ENCODE assay signal across 16 cellular contexts in the genomic region with DNA sequence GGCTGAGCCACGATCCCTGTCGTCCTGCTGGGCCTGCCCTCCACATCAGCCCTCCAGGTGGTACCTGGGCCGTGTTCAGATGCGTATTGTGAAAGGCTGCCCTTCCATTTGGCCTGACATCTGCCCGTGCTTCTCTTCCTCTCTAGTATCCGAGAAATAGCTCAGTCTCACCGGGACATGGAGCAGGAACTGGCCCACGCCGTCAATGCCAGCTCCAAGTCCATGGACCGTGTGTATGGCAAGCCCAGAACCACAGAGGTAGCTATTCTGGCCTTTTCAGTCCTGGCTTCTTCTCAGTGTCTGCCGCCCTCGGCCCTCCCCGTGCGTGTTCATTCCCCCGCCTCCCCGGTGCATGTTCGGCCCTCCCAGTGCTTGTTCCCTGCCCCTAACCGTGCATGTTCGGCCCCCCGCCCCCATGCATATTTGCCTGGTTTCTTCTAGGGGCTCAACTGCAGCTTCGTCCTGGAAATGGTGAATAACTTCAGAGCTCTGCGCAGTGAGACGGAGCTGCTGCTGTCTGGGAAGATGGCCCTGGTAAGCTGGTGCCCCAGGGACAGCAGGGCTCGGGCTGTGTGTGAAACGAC.
"Had no signal": no experiment of that assay in that cellular context is flagged by ENCODE, and none has a peak within 500 bp of the region (broad histone marks: within the 10 kb centered on the region; RNA-seq: fewer than 3 reads in every experiment).

No MANE protein-coding gene starts in this region.

- H3K4me1 ChIP-seq: adrenal gland, upper lobe of left lung had no signal

- H3K36me3 ChIP-seq: ovary had no signal

- H3K9me3 ChIP-seq: adrenal gland, ovary, upper lobe of left lung had no signal

- H3K4me3 ChIP-seq: adrenal gland, cardiac muscle cell, ovary had no signal

- H3K27me3 ChIP-seq: adrenal gland, cardiac muscle cell, ovary, upper lobe of left lung had no signal

- DNase-seq: activated CD4-positive, alpha-beta memory T cell treated with anti-CD3 and anti-CD28 coated beads, Interleukin-2, amount 10 ng/mL, durations not matched to agents 7 days and 5 days; activated CD4-positive, alpha-beta T cell treated with anti-CD3 and anti-CD28 coated beads for 4 hours; activated naive CD4-positive, alpha-beta T cell treated with anti-CD3 and anti-CD28 coated beads, Interleukin-2, amount 10 ng/mL, durations not matched to agents 7 days and 5 days; activated T-cell treated with anti-CD3 and anti-CD28 coated beads, Interleukin-2, amount 50 U/mL, for 24 hours; adrenal gland; cortex of kidney; effector CD8-positive, alpha-beta T cell; foreskin fibroblast; stimulated activated CD4-positive, alpha-beta T cell treated with anti-CD3 and anti-CD28 coated beads, Interleukin-15, amount 100 ng/mL, for 24 hours; stimulated activated CD4-positive, alpha-beta T cell treated with anti-CD3 and anti-CD28 coated beads, Interleukin-4, amount 100 ng/mL, for 1 hour had no signal

- H3K4me1 Mint-ChIP-seq: activated CD4-positive, alpha-beta memory T cell treated with anti-CD3 and anti-CD28 coated beads, Interleukin-2, amount 10 ng/mL, durations not matched to agents 7 days and 5 days; activated naive CD4-positive, alpha-beta T cell treated with anti-CD3 and anti-CD28 coated beads, Interleukin-2, amount 10 ng/mL, durations not matched to agents 7 days and 5 days; WTC11 had no signal

- ATAC-seq: WTC11 had no signal

- H3K4me3 Mint-ChIP-seq: activated CD4-positive, alpha-beta memory T cell treated with anti-CD3 and anti-CD28 coated beads, Interleukin-2, amount 10 ng/mL, durations not matched to agents 7 days and 5 days; activated naive CD4-positive, alpha-beta T cell treated with anti-CD3 and anti-CD28 coated beads, Interleukin-2, amount 10 ng/mL, durations not matched to agents 7 days and 5 days; activated T-cell treated with anti-CD3 and anti-CD28 coated beads, Interleukin-2, amount 50 U/mL, for 24 hours; stimulated activated naive CD8-positive, alpha-beta T cell treated with anti-CD3 and anti-CD28 coated beads, Interleukin-15, Interleukin-2, amounts not matched to agents 100 ng/mL and 50 ng/mL, for 24 hours; T-helper 1 cell treated with Interleukin-12 subunit alpha and Interleukin-12 subunit beta and Interleukin-4 antibody, amounts not matched to agents 30 μg/mL and 1 μg/mL, for 36 hours; WTC11 had no signal

- H3K27ac ChIP-seq: adrenal gland, cardiac muscle cell, ovary, upper lobe of left lung had no signal

- H3K9me3 Mint-ChIP-seq: activated CD4-positive, alpha-beta memory T cell treated with anti-CD3 and anti-CD28 coated beads, Interleukin-2, amount 10 ng/mL, durations not matched to agents 7 days and 5 days; activated naive CD4-positive, alpha-beta T cell treated with anti-CD3 and anti-CD28 coated beads, Interleukin-2, amount 10 ng/mL, durations not matched to agents 7 days and 5 days; activated T-cell treated with anti-CD3 and anti-CD28 coated beads, Interleukin-2, amount 50 U/mL, for 24 hours; stimulated activated naive CD8-positive, alpha-beta T cell treated with anti-CD3 and anti-CD28 coated beads, Interleukin-15, Interleukin-2, amounts not matched to agents 100 ng/mL and 50 ng/mL, for 24 hours; T-helper 1 cell treated with Interleukin-12 subunit alpha and Interleukin-12 subunit beta and Interleukin-4 antibody, amounts not matched to agents 30 μg/mL and 1 μg/mL, for 36 hours; WTC11 had no signal

- H3K27ac Mint-ChIP-seq: activated CD4-positive, alpha-beta memory T cell treated with anti-CD3 and anti-CD28 coated beads, Interleukin-2, amount 10 ng/mL, durations not matched to agents 7 days and 5 days; T-helper 1 cell treated with Interleukin-12 subunit alpha and Interleukin-12 subunit beta and Interleukin-4 antibody, amounts not matched to agents 30 μg/mL and 1 μg/mL, for 36 hours; WTC11 had no signal

- H3K27me3 Mint-ChIP-seq: activated CD4-positive, alpha-beta memory T cell treated with anti-CD3 and anti-CD28 coated beads, Interleukin-2, amount 10 ng/mL, durations not matched to agents 7 days and 5 days; activated naive CD4-positive, alpha-beta T cell treated with anti-CD3 and anti-CD28 coated beads, Interleukin-2, amount 10 ng/mL, durations not matched to agents 7 days and 5 days; activated T-cell treated with anti-CD3 and anti-CD28 coated beads, Interleukin-2, amount 50 U/mL, for 24 hours; stimulated activated naive CD8-positive, alpha-beta T cell treated with anti-CD3 and anti-CD28 coated beads, Interleukin-15, Interleukin-2, amounts not matched to agents 100 ng/mL and 50 ng/mL, for 24 hours had no signal
